Comparison of ENCODE assay signal across 8 cellular contexts in genomic region chr4:39976945-39977488, GRCh38. TPM values are rescaled to one million over a fixed set of nuclear protein-coding genes. Genes with fewer than 3 reads are reported as not detected.
DNase-seq lines count a peak whose midpoint lies in the region; ATAC-seq and TF ChIP-seq lines count a peak whose summit lies in the region.

No MANE protein-coding gene starts in this region.

- WGBS in body of pancreas, 2 donors = 0% methylated on average over 45 of the region's 54 CpGs; no CpG with 5 or more reads in 1 of the 2 donors
- WGBS in spleen, 5 donors = 0 to 1% (median 1%) methylated on average over 19 to 54 of the region's 54 CpGs

- peak overlapping the region; percentile 94 for H3K4me3 Mint-ChIP-seq in T-helper 2 cell treated with Interferon-gamma antibody and Interleukin-4, amounts not matched to agents 5 μg/mL and 100 μg/mL, for 36 hours

- H3K4me1 ChIP-seq in BLaER1 treated with 17β-estradiol and CSF1 and Interleukin-3, amounts not matched to agents 10 nM and 100 nM = peaks cover 25 to 39% (median 32%) of the 10 kb centered on the region in 10 experiments
- peaks cover 25% of the 10 kb centered on the region for H3K4me1 ChIP-seq in body of pancreas
- H3K4me1 ChIP-seq in spleen = peaks cover 15 to 55% (median 45%) of the 10 kb centered on the region in 6 donors

- peak overlapping the region; percentile 96 to 99 (median 98) for H3K9ac ChIP-seq in BLaER1 treated with 17β-estradiol and CSF1 and Interleukin-3, amounts not matched to agents 10 nM and 100 nM

- H3K4me2 ChIP-seq in BLaER1 treated with 17β-estradiol and CSF1 and Interleukin-3, amounts not matched to agents 10 nM and 100 nM = peak overlapping the region; percentile 70 to 93 (median 86)

- H3K27me3 Mint-ChIP-seq in T-helper 2 cell treated with Interferon-gamma antibody and Interleukin-4, amounts not matched to agents 5 μg/mL and 100 μg/mL, for 36 hours (ENCODE audit: low read depth) = no peaks in the 10 kb centered on the region

- intact Hi-C loops in body of pancreas (cut with DNase I) (loop anchor here (10.0 kb wide), 2 partner anchors 282 to 502 kb away; partner anchors contain the start of gene UBE2K), spleen (cut with DNase I; ENCODE audit: low total_unique reads) (loop anchor here (5.0 kb wide), 2 partner anchors 280 to 510 kb away; partner anchors contain the start of gene UBE2K)

- peak overlapping the region; percentile 83 to 99 (median 97) for H3K27ac ChIP-seq in BLaER1 treated with 17β-estradiol and CSF1 and Interleukin-3, amounts not matched to agents 10 nM and 100 nM
- peak overlapping the region; percentile 84 to 95 (median 88) for H3K27ac ChIP-seq in body of pancreas
- peak overlapping the region; percentile 88 to 98 (median 96) for H3K27ac ChIP-seq in spleen

- DNase-seq in T-helper 2 cell treated with Interferon-gamma antibody and Interleukin-4, amounts not matched to agents 5 μg/mL and 100 μg/mL, for 36 hours (ENCODE audit: low spot score) = peak; percentile 59
- DNase-seq in body of pancreas (peak in 3 of 4 donors; percentile 32 to 43 (median 32)), iPS-NIHi11 (ENCODE audit: low spot score) (peak; percentile 15), spleen (no peak), DMS153 treated with DMSO at 0.1 percent for 48 hours (lab: John Stamatoyannopoulos, UW; ENCODE audit: unreplicated experiment) (no peak)

- H3K36me3 ChIP-seq in BLaER1 treated with 17β-estradiol and CSF1 and Interleukin-3, amounts not matched to agents 10 nM and 100 nM = peaks cover 30 to 43% (median 42%) of the 10 kb centered on the region in 11 experiments
- H3K36me3 ChIP-seq in body of pancreas (replicated peaks in 1 of 2; ENCODE audit: insufficient read depth in 1 of 2, low read depth in 2 of 2) (peaks cover 0 to 3% of the 10 kb centered on the region in 2 donors), spleen (peaks cover 0 to 41% (median 23%) of the 10 kb centered on the region in 6 donors)

- no peaks in the 10 kb centered on the region for H3K9me3 Mint-ChIP-seq in T-helper 2 cell treated with Interferon-gamma antibody and Interleukin-4, amounts not matched to agents 5 μg/mL and 100 μg/mL, for 36 hours

- TF ChIP-seq POLR2A in body of pancreas (IDR thresholded peaks at IDR 0.05) (peak in 1 of 3 donors; percentile 10), spleen (IDR thresholded peaks at IDR 0.05) (no peak)

- H3K4me1 Mint-ChIP-seq in T-helper 2 cell treated with Interferon-gamma antibody and Interleukin-4, amounts not matched to agents 5 μg/mL and 100 μg/mL, for 36 hours (ENCODE audit: low read depth) = peaks cover 24% of the 10 kb centered on the region

- ATAC-seq in GM19397 (IDR thresholded peaks at IDR 0.05; ENCODE audit: unreplicated experiment) (peak; percentile 33), HG03520 (IDR thresholded peaks at IDR 0.05; ENCODE audit: unreplicated experiment) (peak; percentile 13), body of pancreas (peak; percentile 15)

- no peaks in the 10 kb centered on the region for H3K27me3 ChIP-seq in BLaER1 treated with 17β-estradiol and CSF1 and Interleukin-3, amounts not matched to agents 10 nM and 100 nM
- no peaks in the 10 kb centered on the region for H3K27me3 ChIP-seq in body of pancreas
- H3K27me3 ChIP-seq in spleen (replicated peaks in 1 of 7) = no peaks in the 10 kb centered on the region

- H4K20me1 ChIP-seq in BLaER1 treated with 17β-estradiol and CSF1 and Interleukin-3, amounts not matched to agents 10 nM and 100 nM = peaks cover 41 to 51% (median 44%) of the 10 kb centered on the region in 11 experiments; a peak in 21 of 22 replicates

- H3K27ac Mint-ChIP-seq in T-helper 2 cell treated with Interferon-gamma antibody and Interleukin-4, amounts not matched to agents 5 μg/mL and 100 μg/mL, for 36 hours = peak overlapping the region; percentile 81

- no peak for TF ChIP-seq CTCF in body of pancreas (IDR thresholded peaks at IDR 0.05)
- TF ChIP-seq CTCF in spleen (IDR thresholded peaks at IDR 0.05 in 8 of 11, conservative IDR thresholded peaks at IDR 0.05 in 3 of 11) = no peak

- no peaks in the 10 kb centered on the region for H3K9me3 ChIP-seq in BLaER1 treated with 17β-estradiol and CSF1 and Interleukin-3, amounts not matched to agents 10 nM and 100 nM (replicated peaks in 1 of 11)
- H3K9me3 ChIP-seq in body of pancreas (no peaks in the 10 kb centered on the region), spleen (no peaks in the 10 kb centered on the region)

- peaks cover 25% of the 10 kb centered on the region for H3K36me3 Mint-ChIP-seq in T-helper 2 cell treated with Interferon-gamma antibody and Interleukin-4, amounts not matched to agents 5 μg/mL and 100 μg/mL, for 36 hours (ENCODE audit: low read depth)

- peak overlapping the region; percentile 86 to 98 (median 94) for H3K4me3 ChIP-seq in BLaER1 treated with 17β-estradiol and CSF1 and Interleukin-3, amounts not matched to agents 10 nM and 100 nM
- H3K4me3 ChIP-seq in body of pancreas (peak overlapping the region; percentile 74 to 98), spleen (peak overlapping the region; percentile 81 to 97 (median 90))

RNA-seq across cellular contexts. Expression of gene PDS5A, which starts 0.7 kb away (rescaled TPM):
- total RNA-seq in body of pancreas = 10 to 100 TPM; 44.9 to 50.8 TPM
- total RNA-seq in spleen = 10 to 100 TPM; 63.5 to 90.7 (median 81.2) TPM
- 10 to 100 TPM; 17.9 to 21.5 (median 20.4) TPM for polyA plus RNA-seq in spleen

Comparison
In these comparisons a context has a peak if more than half of its experiments do, and no peak if none do; other contexts are left out.
1. DNase-seq: peak in T-helper 2 cell treated with Interferon-gamma antibody and Interleukin-4, amounts not matched to agents 5 μg/mL and 100 μg/mL, for 36 hours (single experiment), body of pancreas (3 of 4) and iPS-NIHi11 (single experiment); none in spleen (single experiment) and DMS153 treated with DMSO at 0.1 percent for 48 hours (single experiment).
2. Peak in every context shown above with its lines, with median percentiles within 50 percentile points of each other: H3K27ac ChIP-seq, H3K4me3 ChIP-seq and ATAC-seq.